Comparison of ENCODE assay signal across 8 cellular contexts in genomic region chr1:161013104-161013590, GRCh38. TPM values are rescaled to one million over a fixed set of nuclear protein-coding genes. Genes with fewer than 3 reads are reported as not detected.
DNase-seq lines count a peak whose midpoint lies in the region; ATAC-seq and TF ChIP-seq lines count a peak whose summit lies in the region.

No MANE protein-coding gene starts in this region.

- peaks cover 3% of the 10 kb centered on the region for H3K4me1 ChIP-seq in neural progenitor cell

- no peaks in the 10 kb centered on the region for H3K36me3 ChIP-seq in neural progenitor cell

- H3K4me3 ChIP-seq in dorsolateral prefrontal cortex (peak overlapping the region in 17 of 59 donors; percentile 3 to 53 (median 18)), neural progenitor cell (no peak overlapping the region)

- peaks cover 99% of the 10 kb centered on the region for H3K79me2 ChIP-seq in neural progenitor cell (ENCODE audit: low read depth)

- intact Hi-C loops in dorsolateral prefrontal cortex (cut with DNase I), result no loop called here

- ATAC-seq in GM21360 (IDR thresholded peaks at IDR 0.05; ENCODE audit: unreplicated experiment) (peak; percentile 30), GM18498 (IDR thresholded peaks at IDR 0.05; ENCODE audit: unreplicated experiment) (no peak), HG03521 (IDR thresholded peaks at IDR 0.05; ENCODE audit: unreplicated experiment) (no peak), HG03378 (IDR thresholded peaks at IDR 0.05; ENCODE audit: unreplicated experiment) (no peak)

- no peak overlapping the region for H3K9ac ChIP-seq in neural progenitor cell

- H3K27me3 ChIP-seq in dorsolateral prefrontal cortex, result peaks cover 0 to 5% (median 0%) of the 10 kb centered on the region in 45 donors
- no peaks in the 10 kb centered on the region for H3K27me3 ChIP-seq in neural progenitor cell

- no peak overlapping the region for H3K4me3 Mint-ChIP-seq in neural progenitor cell

- no peak overlapping the region for H3K4me2 ChIP-seq in neural progenitor cell

- H4K20me1 ChIP-seq in neural progenitor cell (ENCODE audit: low read depth), result peaks cover 58% of the 10 kb centered on the region

- no peaks in the 10 kb centered on the region for H3F3A ChIP-seq in neural progenitor cell (ENCODE audit: low read depth)

- no peaks in the 10 kb centered on the region for H3K36me3 Mint-ChIP-seq in neural progenitor cell

- H3K9me3 Mint-ChIP-seq in neural progenitor cell, result no peaks in the 10 kb centered on the region

- peak overlapping the region; percentile 25 for H3K27ac Mint-ChIP-seq in neural progenitor cell

- H3K9me3 ChIP-seq in neural progenitor cell (ENCODE audit: low read depth), result no peaks in the 10 kb centered on the region

- H3K27ac ChIP-seq in dorsolateral prefrontal cortex, result peak overlapping the region in 52 of 59 donors; percentile 1 to 87 (median 68)
- H3K27ac ChIP-seq in neural progenitor cell, result no peak overlapping the region

- H3K4me1 Mint-ChIP-seq in neural progenitor cell, result peaks cover 9% of the 10 kb centered on the region

- no peak overlapping the region for H2AFZ ChIP-seq in neural progenitor cell (replicated peaks)

- TF ChIP-seq CTCF in dorsolateral prefrontal cortex (IDR thresholded peaks at IDR 0.05 in 54 of 56, conservative IDR thresholded peaks at IDR 0.05 in 2 of 56; ENCODE audit: low read depth in 1 of 56, partially characterized antibody in 56 of 56) (no peak), neural progenitor cell (IDR thresholded peaks at IDR 0.05) (no peak)

- peaks cover 7% of the 10 kb centered on the region for H3K27me3 Mint-ChIP-seq in neural progenitor cell (ENCODE audit: insufficient read depth, low read depth)

- peak; percentile 82 for DNase-seq in M059J (ENCODE audit: low read depth)
- DNase-seq in dorsolateral prefrontal cortex, result no peak
- no peak for DNase-seq in neural progenitor cell (ENCODE audit: low spot score)
- no peak for DNase-seq in NCI-H187 treated with DMSO at 0.1 percent for 48 hours (lab: John Stamatoyannopoulos, UW)

RNA-seq across cellular contexts. Expression of gene F11R, which starts 7.8 kb away (rescaled TPM):
- 46.8 and 90.8 TPM in 2 replicates for total RNA-seq in M059J (2014; rRNA removed; shearing (Covaris generic))
- total RNA-seq in dorsolateral prefrontal cortex, result 10 to 100 TPM in 50 of 120 experiments, 1 to 10 TPM in 70; 3.7 to 25.4 (median 8.9) TPM
- total RNA-seq in neural progenitor cell (ENCODE audit: low replicate concordance), result 60.0 and 69.3 TPM in 2 replicates

RNA-seq across cellular contexts. Expression of gene TSTD1, which starts 25.6 kb away (rescaled TPM):
- total RNA-seq in M059J (2014; rRNA removed; shearing (Covaris generic)), result 0.27 and 0.44 TPM in 2 replicates
- total RNA-seq in dorsolateral prefrontal cortex (10 to 100 TPM in 115 of 120 experiments, 1 to 10 TPM in 5; 5.0 to 39.7 (median 19.9) TPM), neural progenitor cell (ENCODE audit: low replicate concordance) (29.9 and 59.9 TPM in 2 replicates)

RNA-seq across cellular contexts. Expression of gene USF1, which starts 32.6 kb away (rescaled TPM):
- total RNA-seq in M059J (2014; rRNA removed; shearing (Covaris generic)), result 82.7 and 89.0 TPM in 2 replicates
- total RNA-seq in dorsolateral prefrontal cortex (10 to 100 TPM; 46.0 to 87.0 (median 63.2) TPM), neural progenitor cell (ENCODE audit: low replicate concordance) (74.4 and 103 TPM in 2 replicates)

RNA-seq across cellular contexts. Expression of gene ARHGAP30, which starts 56.5 kb away (rescaled TPM):
- total RNA-seq in M059J (2014; rRNA removed; shearing (Covaris generic)), result 0.12 TPM in 1 of 2 replicates, not detected in the other
- total RNA-seq in dorsolateral prefrontal cortex (10 to 100 TPM in 1 of 120 experiments, 1 to 10 TPM in 116, under 1 TPM in 3; 0.67 to 13.9 (median 3.2) TPM), neural progenitor cell (ENCODE audit: low replicate concordance) (0.06 TPM in 1 of 2 replicates, not detected in the other)

RNA-seq across cellular contexts. Expression of gene ITLN2, which starts 58.5 kb away (rescaled TPM):
- not detected in 2 replicates for total RNA-seq in M059J (2014; rRNA removed; shearing (Covaris generic))
- not detected for total RNA-seq in dorsolateral prefrontal cortex
- total RNA-seq in neural progenitor cell (ENCODE audit: low replicate concordance), result not detected in 2 replicates
